Comparison of ENCODE assay signal across 18 cellular contexts in the genomic region with DNA sequence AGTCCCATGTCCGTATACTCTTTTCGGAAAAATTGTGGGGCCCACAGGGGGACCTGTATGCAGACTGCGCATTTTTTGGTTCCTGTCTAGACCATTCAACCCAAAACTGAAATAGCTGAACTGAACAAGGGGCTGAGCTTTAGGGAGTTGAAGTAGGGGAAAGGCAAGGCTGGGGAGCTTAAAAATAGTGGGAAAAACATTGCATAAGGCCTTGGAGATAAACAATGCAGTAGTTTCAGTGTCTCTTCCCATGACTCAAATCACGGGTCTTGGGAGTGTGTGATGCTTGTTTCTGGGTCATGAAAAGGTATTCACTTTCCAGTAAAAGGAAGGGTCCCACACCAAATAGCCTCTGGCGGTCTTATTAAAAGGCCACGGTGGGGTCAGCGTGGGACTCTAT.
DNase-seq lines count a peak whose midpoint lies in the region; ATAC-seq and TF ChIP-seq lines count a peak whose summit lies in the region.
"Had no signal": no experiment of that assay in that cellular context is flagged by ENCODE, and none has a peak within 500 bp of the region (broad histone marks: within the 10 kb centered on the region; RNA-seq: fewer than 3 reads in every experiment).

No MANE protein-coding gene starts in this region.

- intact Hi-C loops in transverse colon (cut with DNase I; ENCODE audit: low total_unique reads): no loop called here

- in situ Hi-C loops in SK-MEL-5 (cut with HindIII; ENCODE audit: low pct_unique_long_range_greater_than_20kb, low sequenced_read_pairs) (no loop called here), transverse colon (cut with MboI; ENCODE audit: low pct_ligation_motif_present in 1 of 4, low pct_unique_long_range_greater_than_20kb in 1 of 4, low sequenced_read_pairs in 3 of 4) (no loop called here)

- no peaks in the 10 kb centered on the region for H3K27me3 ChIP-seq in transverse colon
- H3K27me3 ChIP-seq: MG63 had no signal

- TF ChIP-seq EP300 in transverse colon (IDR thresholded peaks at IDR 0.05; ENCODE audit: low read depth): no peak

- H3K9me3 ChIP-seq in transverse colon: no peaks in the 10 kb centered on the region
- H3K9me3 ChIP-seq: MG63 had no signal

- no peak for TF ChIP-seq POLR2A in transverse colon (IDR thresholded peaks at IDR 0.05)

- H3K4me3 ChIP-seq in transverse colon: no peak overlapping the region
- H3K4me3 ChIP-seq: MG63 had no signal

- no peaks in the 10 kb centered on the region for H3K4me1 ChIP-seq in transverse colon

- H3K27ac ChIP-seq in epithelial cell of prostate: peak overlapping the region; percentile 48
- no peak overlapping the region for H3K27ac ChIP-seq in transverse colon
- H3K27ac ChIP-seq: KMS-11 had no signal

- DNase-seq in SK-MEL-5 (ENCODE audit: low read depth, low spot score) (peak; percentile 15), epithelial cell of prostate (ENCODE audit: low read depth, low spot score) (peak; percentile 55), foreskin melanocyte (peak; percentile 44), renal cortical epithelial cell (ENCODE audit: low read depth) (peak; percentile 32), transverse colon (no peak), LoVo (ENCODE audit: low spot score) (no peak)
- no peak for DNase-seq in activated CD4-positive, alpha-beta T cell treated with anti-CD3 and anti-CD28 coated beads, Interleukin-2, amount 50 U/mL, for 4 hours
- DNase-seq: CD4-positive, CD25-positive, alpha-beta regulatory T cell; MG63; NCI-H1092; NCI-H146; NCI-H2081; NCI-H748 treated with DMSO at 0.1 percent for 48 hours; OCI-M1; SHP77 treated with DMSO at 0.1 percent for 48 hours had no signal

- WGBS in transverse colon (ENCODE audit: low coverage in 1 of 2), 2 donors: 83 to 88% methylated on average over 6 to 7 of the region's 7 CpGs

- no peaks in the 10 kb centered on the region for H3K36me3 ChIP-seq in transverse colon
- H3K36me3 ChIP-seq: MG63 had no signal

- TF ChIP-seq CTCF in transverse colon (IDR thresholded peaks at IDR 0.05): no peak

- no peak for ATAC-seq in GM21786 (IDR thresholded peaks at IDR 0.05; ENCODE audit: unreplicated experiment)
- ATAC-seq: HepG2 had no signal

Comparison
In these comparisons a context has a peak if more than half of its experiments do, and no peak if none do; other contexts are left out.
1. DNase-seq: peak in SK-MEL-5 (single experiment), epithelial cell of prostate (single experiment), foreskin melanocyte (single experiment) and renal cortical epithelial cell (single experiment); none in transverse colon (single experiment), LoVo (single experiment) and activated CD4-positive, alpha-beta T cell treated with anti-CD3 and anti-CD28 coated beads, Interleukin-2, amount 50 U/mL, for 4 hours (0 of 2).